2 cellular contexts compared by ENCODE assay signal in the genomic region with DNA sequence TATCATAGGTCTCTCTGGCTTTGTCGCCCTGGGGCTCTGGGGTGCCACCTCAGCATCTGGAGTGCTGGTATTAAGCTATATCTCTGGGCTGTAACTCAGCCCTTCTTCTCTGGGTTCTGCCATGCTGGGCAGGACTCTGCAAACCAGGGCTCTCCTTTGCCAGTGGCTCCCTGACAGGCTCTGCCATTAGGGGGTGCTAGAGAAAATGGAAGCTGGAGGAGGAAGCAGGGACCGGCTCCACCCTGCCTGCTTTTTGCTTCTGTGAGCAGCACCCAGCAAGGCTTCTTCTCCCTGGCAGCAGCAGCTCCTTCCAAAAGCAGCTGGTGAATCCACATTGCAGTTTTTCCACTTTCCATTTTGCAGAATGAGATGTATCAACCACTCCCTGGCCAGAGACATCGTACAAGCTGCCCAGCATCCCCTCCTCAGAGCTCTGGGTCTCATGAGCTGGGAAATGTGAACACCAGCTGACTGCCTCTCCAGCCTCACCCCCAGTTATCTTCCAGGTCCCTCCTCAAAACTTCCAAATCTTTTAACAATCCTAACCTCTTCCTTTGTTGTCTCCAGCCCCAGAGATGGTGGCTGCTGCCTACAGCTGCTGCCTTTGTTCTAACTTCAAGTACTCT.
TF ChIP-seq lines count a peak whose summit lies in the region.

No MANE protein-coding gene starts in this region.

TF ChIP-seq in Ishikawa, 13 proteins besides CTCF, POLR2A, EP300 and RAD21 (continued from another document):
- TF ChIP-seq, protein P1, sequence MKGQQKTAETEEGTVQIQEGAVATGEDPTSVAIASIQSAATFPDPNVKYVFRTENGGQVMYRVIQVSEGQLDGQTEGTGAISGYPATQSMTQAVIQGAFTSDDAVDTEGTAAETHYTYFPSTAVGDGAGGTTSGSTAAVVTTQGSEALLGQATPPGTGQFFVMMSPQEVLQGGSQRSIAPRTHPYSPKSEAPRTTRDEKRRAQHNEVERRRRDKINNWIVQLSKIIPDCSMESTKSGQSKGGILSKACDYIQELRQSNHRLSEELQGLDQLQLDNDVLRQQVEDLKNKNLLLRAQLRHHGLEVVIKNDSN (IDR thresholded peaks at IDR 0.05), result no peak
- TF ChIP-seq CREB1 (IDR thresholded peaks at IDR 0.05; ENCODE audit: low read depth), result no peak
- TF ChIP-seq NFIC (IDR thresholded peaks at IDR 0.05), result no peak

TF ChIP-seq in K562, 482 proteins besides CTCF, POLR2A, EP300 and RAD21 (continued from another document):
- TF ChIP-seq HDAC6 (IDR thresholded peaks at IDR 0.05; ENCODE audit: low read depth, low read length) (no peak), BRD9 (IDR thresholded peaks at IDR 0.05; ENCODE audit: low read depth, partially characterized antibody) (no peak), ZFP36 (IDR thresholded peaks at IDR 0.05; ENCODE audit: low read depth, low read length, partially characterized antibody) (peak; percentile 21), LARP7 (IDR thresholded peaks at IDR 0.05) (no peak), FOXJ2 (tag; IDR thresholded peaks at IDR 0.05) (no peak), ZNF431 (CRISPR knock-in tag; IDR thresholded peaks at IDR 0.05) (no peak), SRF (CRISPR knock-in tag; IDR thresholded peaks at IDR 0.05) (peak in 1 of 2 experiments; percentile 47; a peak in 1 of 4 replicates), HCFC1 (IDR thresholded peaks at IDR 0.05; ENCODE audit: low read depth, low read length) (no peak), SAP30 (IDR thresholded peaks at IDR 0.05; ENCODE audit: borderline replicate concordance, insufficient read depth, low read depth, low read length, poor library complexity, severe bottlenecking) (no peak), MEF2A (IDR thresholded peaks at IDR 0.05; ENCODE audit: control insufficient read depth, low read depth, low read length) (no peak), SMC3 (conservative IDR thresholded peaks at IDR 0.05; ENCODE audit: insufficient read depth, low read depth, low read length) (peak; percentile 45; the same call in 1 of the 2 replicates), MCM3 (IDR thresholded peaks at IDR 0.05) (no peak), CHCHD3 (CRISPR knock-in tag; IDR thresholded peaks at IDR 0.05) (no peak), ZBTB17 (CRISPR knock-in tag; IDR thresholded peaks at IDR 0.05) (no peak), KLF16 (IDR thresholded peaks at IDR 0.05) (0 out of 2 replicates have a peak, but pooled peaks have one; percentile 5), ZNF584 (CRISPR knock-in tag; IDR thresholded peaks at IDR 0.05; ENCODE audit: low read depth) (no peak), ZNF174 (CRISPR knock-in tag; IDR thresholded peaks at IDR 0.05) (no peak), NFRKB (IDR thresholded peaks at IDR 0.05; ENCODE audit: low read depth) (no peak), WHSC1 (IDR thresholded peaks at IDR 0.05; ENCODE audit: low read length) (no peak), HDGF (IDR thresholded peaks at IDR 0.05) (no peak), ZNF586 (CRISPR knock-in tag; conservative IDR thresholded peaks at IDR 0.05) (no peak), ARID2 (IDR thresholded peaks at IDR 0.05) (no peak), SPI1 (IDR thresholded peaks at IDR 0.05; ENCODE audit: borderline replicate concordance, low read depth, low read length) (no peak), NBN (IDR thresholded peaks at IDR 0.05; ENCODE audit: low read depth) (no peak), TCF7 (IDR thresholded peaks at IDR 0.05; ENCODE audit: borderline replicate concordance) (no peak), NFE2 (IDR thresholded peaks at IDR 0.05; ENCODE audit: low read depth) (no peak), ZNF75A (CRISPR knock-in tag; IDR thresholded peaks at IDR 0.05) (no peak), NR1H2 (CRISPR knock-in tag; IDR thresholded peaks at IDR 0.05) (no peak)
- TF ChIP-seq, protein P2, sequence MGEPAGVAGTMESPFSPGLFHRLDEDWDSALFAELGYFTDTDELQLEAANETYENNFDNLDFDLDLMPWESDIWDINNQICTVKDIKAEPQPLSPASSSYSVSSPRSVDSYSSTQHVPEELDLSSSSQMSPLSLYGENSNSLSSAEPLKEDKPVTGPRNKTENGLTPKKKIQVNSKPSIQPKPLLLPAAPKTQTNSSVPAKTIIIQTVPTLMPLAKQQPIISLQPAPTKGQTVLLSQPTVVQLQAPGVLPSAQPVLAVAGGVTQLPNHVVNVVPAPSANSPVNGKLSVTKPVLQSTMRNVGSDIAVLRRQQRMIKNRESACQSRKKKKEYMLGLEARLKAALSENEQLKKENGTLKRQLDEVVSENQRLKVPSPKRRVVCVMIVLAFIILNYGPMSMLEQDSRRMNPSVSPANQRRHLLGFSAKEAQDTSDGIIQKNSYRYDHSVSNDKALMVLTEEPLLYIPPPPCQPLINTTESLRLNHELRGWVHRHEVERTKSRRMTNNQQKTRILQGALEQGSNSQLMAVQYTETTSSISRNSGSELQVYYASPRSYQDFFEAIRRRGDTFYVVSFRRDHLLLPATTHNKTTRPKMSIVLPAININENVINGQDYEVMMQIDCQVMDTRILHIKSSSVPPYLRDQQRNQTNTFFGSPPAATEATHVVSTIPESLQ (CRISPR knock-in tag; IDR thresholded peaks at IDR 0.05), result no peak
- TF ChIP-seq, protein P3, sequence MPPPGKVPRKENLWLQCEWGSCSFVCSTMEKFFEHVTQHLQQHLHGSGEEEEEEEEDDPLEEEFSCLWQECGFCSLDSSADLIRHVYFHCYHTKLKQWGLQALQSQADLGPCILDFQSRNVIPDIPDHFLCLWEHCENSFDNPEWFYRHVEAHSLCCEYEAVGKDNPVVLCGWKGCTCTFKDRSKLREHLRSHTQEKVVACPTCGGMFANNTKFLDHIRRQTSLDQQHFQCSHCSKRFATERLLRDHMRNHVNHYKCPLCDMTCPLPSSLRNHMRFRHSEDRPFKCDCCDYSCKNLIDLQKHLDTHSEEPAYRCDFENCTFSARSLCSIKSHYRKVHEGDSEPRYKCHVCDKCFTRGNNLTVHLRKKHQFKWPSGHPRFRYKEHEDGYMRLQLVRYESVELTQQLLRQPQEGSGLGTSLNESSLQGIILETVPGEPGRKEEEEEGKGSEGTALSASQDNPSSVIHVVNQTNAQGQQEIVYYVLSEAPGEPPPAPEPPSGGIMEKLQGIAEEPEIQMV (tag; conservative IDR thresholded peaks at IDR 0.05; ENCODE audit: low read depth), result no peak
- TF ChIP-seq, protein P4, sequence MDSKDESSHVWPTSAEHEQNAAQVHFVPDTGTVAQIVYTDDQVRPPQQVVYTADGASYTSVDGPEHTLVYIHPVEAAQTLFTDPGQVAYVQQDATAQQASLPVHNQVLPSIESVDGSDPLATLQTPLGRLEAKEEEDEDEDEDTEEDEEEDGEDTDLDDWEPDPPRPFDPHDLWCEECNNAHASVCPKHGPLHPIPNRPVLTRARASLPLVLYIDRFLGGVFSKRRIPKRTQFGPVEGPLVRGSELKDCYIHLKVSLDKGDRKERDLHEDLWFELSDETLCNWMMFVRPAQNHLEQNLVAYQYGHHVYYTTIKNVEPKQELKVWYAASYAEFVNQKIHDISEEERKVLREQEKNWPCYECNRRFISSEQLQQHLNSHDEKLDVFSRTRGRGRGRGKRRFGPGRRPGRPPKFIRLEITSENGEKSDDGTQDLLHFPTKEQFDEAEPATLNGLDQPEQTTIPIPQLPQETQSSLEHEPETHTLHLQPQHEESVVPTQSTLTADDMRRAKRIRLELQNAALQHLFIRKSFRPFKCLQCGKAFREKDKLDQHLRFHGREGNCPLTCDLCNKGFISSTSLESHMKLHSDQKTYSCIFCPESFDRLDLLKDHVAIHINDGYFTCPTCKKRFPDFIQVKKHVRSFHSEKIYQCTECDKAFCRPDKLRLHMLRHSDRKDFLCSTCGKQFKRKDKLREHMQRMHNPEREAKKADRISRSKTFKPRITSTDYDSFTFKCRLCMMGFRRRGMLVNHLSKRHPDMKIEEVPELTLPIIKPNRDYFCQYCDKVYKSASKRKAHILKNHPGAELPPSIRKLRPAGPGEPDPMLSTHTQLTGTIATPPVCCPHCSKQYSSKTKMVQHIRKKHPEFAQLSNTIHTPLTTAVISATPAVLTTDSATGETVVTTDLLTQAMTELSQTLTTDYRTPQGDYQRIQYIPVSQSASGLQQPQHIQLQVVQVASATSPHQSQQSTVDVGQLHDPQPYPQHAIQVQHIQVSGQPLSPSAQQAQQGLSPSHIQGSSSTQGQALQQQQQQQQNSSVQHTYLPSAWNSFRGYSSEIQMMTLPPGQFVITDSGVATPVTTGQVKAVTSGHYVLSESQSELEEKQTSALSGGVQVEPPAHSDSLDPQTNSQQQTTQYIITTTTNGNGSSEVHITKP (IDR thresholded peaks at IDR 0.05; ENCODE audit: partially characterized antibody), result no peak
